ENCODE assay signal across 9 cellular contexts in genomic region chr5:997001-997474, GRCh38. TPM values are rescaled to one million over a fixed set of nuclear protein-coding genes. Genes with fewer than 3 reads are reported as not detected.
A peak's percentile ranks its signal among the peaks of the same experiment; 100 is the strongest.
DNase-seq lines count a peak whose midpoint lies in the region; ATAC-seq, FAIRE-seq and TF ChIP-seq lines count a peak whose summit lies in the region.
"Had no signal": no experiment of that assay in that cellular context is flagged by ENCODE, and none has a peak within 500 bp of the region (broad histone marks: within the 10 kb centered on the region; RNA-seq: fewer than 3 reads in every experiment).

No MANE protein-coding gene starts in this region.

- peaks cover 15% of the 10 kb centered on the region for H3K4me1 Mint-ChIP-seq in activated naive CD8-positive, alpha-beta T cell treated with anti-CD3 and anti-CD28 coated beads, Interleukin-2, amount 10 ng/mL, durations not matched to agents 7 days and 5 days

- no peak overlapping the region for H3K27ac ChIP-seq in mesenchymal stem cell (ENCODE audit: low read length, poor library complexity, severe bottlenecking)
- H3K27ac ChIP-seq in OCI-LY7 (ENCODE audit: low read depth, low read length, poor library complexity, severe bottlenecking): no peak overlapping the region

- no peaks in the 10 kb centered on the region for H3K27me3 ChIP-seq in MG63
- peaks cover 38 to 80% of the 10 kb centered on the region in 2 experiments for H3K27me3 ChIP-seq in mesenchymal stem cell (ENCODE audit: control insufficient read depth in 1 of 2, insufficient read depth in 1 of 2, low read length in 2 of 2)

- no peak for FAIRE-seq in frontal cortex (lab: Jason Lieb, UNC)

- peak overlapping the region; percentile 4 for H4K8ac ChIP-seq in mesenchymal stem cell (ENCODE audit: low read length)

- WGBS in mesenchymal stem cell: 13% methylated on average over 4 of the region's 4 CpGs

- H3K4me1 ChIP-seq in mesenchymal stem cell (ENCODE audit: control insufficient read depth, insufficient read depth, low read depth, low read length) (peaks cover 2% of the 10 kb centered on the region), OCI-LY7 (ENCODE audit: insufficient read depth, low read length, poor library complexity, severe bottlenecking) (no peaks in the 10 kb centered on the region)

- H2AK5ac ChIP-seq in mesenchymal stem cell (ENCODE audit: low read length, severe bottlenecking): no peak overlapping the region

- peak; percentile 87 for ATAC-seq in activated naive CD8-positive, alpha-beta T cell treated with anti-CD3 and anti-CD28 coated beads, Interleukin-2, amount 10 ng/mL, durations not matched to agents 7 days and 5 days (ENCODE audit: low read depth)

- DNase-seq in CMK (ENCODE audit: low read depth) (peak; percentile 60), MG63 (peak; percentile 68), mesenchymal stem cell (peak; percentile 79), frontal cortex (ENCODE audit: low spot score in 2 of 2) (no peak), cerebellar nuclear complex (lab: John Stamatoyannopoulos, UW) (no peak), OCI-LY7 (ENCODE audit: low spot score) (no peak), AML-193 (lab: John Stamatoyannopoulos, UW) (no peak)
- DNase-seq in activated naive CD8-positive, alpha-beta T cell treated with anti-CD3 and anti-CD28 coated beads, Interleukin-2, amount 10 ng/mL, durations not matched to agents 7 days and 5 days: peak; percentile 48
- DNase-seq: stimulated activated CD4-positive, alpha-beta T cell treated with anti-CD3 and anti-CD28 coated beads, Interleukin-2, amount 100 ng/mL, for 48 hours had no signal

- H3K9me3 ChIP-seq in MG63 (no peaks in the 10 kb centered on the region), mesenchymal stem cell (ENCODE audit: control insufficient read depth, low read length) (no peaks in the 10 kb centered on the region), OCI-LY7 (ENCODE audit: low read length) (no peaks in the 10 kb centered on the region)

- no peak overlapping the region for H3K4ac ChIP-seq in mesenchymal stem cell (ENCODE audit: low read depth in 1 of 2, low read length in 2 of 2)

- no peak overlapping the region for H3K9ac ChIP-seq in mesenchymal stem cell (ENCODE audit: low read length)

- no peaks in the 10 kb centered on the region for H4K20me1 ChIP-seq in OCI-LY7 (ENCODE audit: insufficient read depth, low read length)

- H3K9me3 Mint-ChIP-seq in activated naive CD8-positive, alpha-beta T cell treated with anti-CD3 and anti-CD28 coated beads, Interleukin-2, amount 10 ng/mL, durations not matched to agents 7 days and 5 days: no peaks in the 10 kb centered on the region

- no peak overlapping the region for H3K23ac ChIP-seq in mesenchymal stem cell (ENCODE audit: low read length in 2 of 2)

- H2BK5ac ChIP-seq in mesenchymal stem cell (ENCODE audit: low read depth, low read length, poor library complexity, severe bottlenecking): no peak overlapping the region

- H3K9me2 ChIP-seq in OCI-LY7 (ENCODE audit: insufficient read depth, low read length): no peaks in the 10 kb centered on the region

- no peak overlapping the region for H2BK15ac ChIP-seq in mesenchymal stem cell (ENCODE audit: low read depth, poor library complexity, severe bottlenecking)

- no TSS peak for BruUV-seq in OCI-LY7 (replicated peaks; lab: Mats Ljungman, UMichigan)

- no peak overlapping the region for H2AFZ ChIP-seq in mesenchymal stem cell (ENCODE audit: low read depth, low read length)
- H2AFZ ChIP-seq in OCI-LY7 (ENCODE audit: low read length): no peak overlapping the region

- H3K79me1 ChIP-seq in mesenchymal stem cell (replicated peaks; ENCODE audit: low read length, poor library complexity, severe bottlenecking): no peaks in the 10 kb centered on the region

- peak overlapping the region; percentile 31 for H3K27ac Mint-ChIP-seq in activated naive CD8-positive, alpha-beta T cell treated with anti-CD3 and anti-CD28 coated beads, Interleukin-2, amount 10 ng/mL, durations not matched to agents 7 days and 5 days

- H2BK12ac ChIP-seq in mesenchymal stem cell (ENCODE audit: low read length in 2 of 2): no peak overlapping the region

- H3K36me3 ChIP-seq in MG63 (no peaks in the 10 kb centered on the region), mesenchymal stem cell (ENCODE audit: control insufficient read depth in 1 of 2, insufficient read depth in 2 of 2, low read depth in 1 of 2, low read length in 2 of 2) (no peaks in the 10 kb centered on the region), OCI-LY7 (ENCODE audit: insufficient read depth, low read length) (no peaks in the 10 kb centered on the region)

- POLR2A ChIA-PET in activated naive CD8-positive, alpha-beta T cell treated with anti-CD3 and anti-CD28 coated beads, Interleukin-2, amount 10 ng/mL, durations not matched to agents 7 days and 5 days (lab: Charles Lee): interaction anchor here (0.6 kb wide), 1 partner anchor 108 kb away, joined by 3 read pairs; no protein-coding TSS in a partner anchor
- POLR2A ChIA-PET in OCI-LY7 (lab: Charles Lee): no interaction called here

- no peak overlapping the region for H2BK120ac ChIP-seq in mesenchymal stem cell (ENCODE audit: low read depth, low read length)

- no peak overlapping the region for H4K91ac ChIP-seq in mesenchymal stem cell (ENCODE audit: low read length)

- H3K4me3 Mint-ChIP-seq in activated naive CD8-positive, alpha-beta T cell treated with anti-CD3 and anti-CD28 coated beads, Interleukin-2, amount 10 ng/mL, durations not matched to agents 7 days and 5 days: peak overlapping the region; percentile 51

- H3K4me3 ChIP-seq in MG63: peak overlapping the region; percentile 7; the same call in 1 of the 2 replicates
- H3K4me3 ChIP-seq in mesenchymal stem cell (ENCODE audit: insufficient read depth in 1 of 2, low read depth in 1 of 2, low read length in 2 of 2): no peak overlapping the region
- no peak overlapping the region for H3K4me3 ChIP-seq in OCI-LY7 (ENCODE audit: low read depth, low read length, poor library complexity, severe bottlenecking)

- no peak overlapping the region for H3K18ac ChIP-seq in mesenchymal stem cell (ENCODE audit: low read depth in 1 of 2, low read length in 2 of 2)

- peaks cover 13% of the 10 kb centered on the region for H3K27me3 Mint-ChIP-seq in activated naive CD8-positive, alpha-beta T cell treated with anti-CD3 and anti-CD28 coated beads, Interleukin-2, amount 10 ng/mL, durations not matched to agents 7 days and 5 days

- intact Hi-C loops in OCI-LY7 (cut with micrococcal nuclease; ENCODE audit: unreplicated experiment): no loop called here

- TF ChIP-seq CTCF in OCI-LY7 (conservative IDR thresholded peaks at IDR 0.05; ENCODE audit: low read length): no peak

- H3K4me2 ChIP-seq in mesenchymal stem cell (ENCODE audit: low read length, poor library complexity, severe bottlenecking) (no peak overlapping the region), OCI-LY7 (ENCODE audit: low read length) (no peak overlapping the region)

- no peak overlapping the region for H3K14ac ChIP-seq in mesenchymal stem cell (ENCODE audit: low read length in 2 of 2)

- no peaks in the 10 kb centered on the region for H3K36me3 Mint-ChIP-seq in activated naive CD8-positive, alpha-beta T cell treated with anti-CD3 and anti-CD28 coated beads, Interleukin-2, amount 10 ng/mL, durations not matched to agents 7 days and 5 days

- no peaks in the 10 kb centered on the region for H3K79me2 ChIP-seq in OCI-LY7 (ENCODE audit: insufficient read depth, low read depth, low read length)

- CTCF ChIA-PET in OCI-LY7 (lab: Charles Lee; ENCODE audit: unreplicated experiment): no interaction called here

RNA-seq across cellular contexts. Expression of gene NKD2, which starts 11.6 kb away (rescaled TPM):
- total RNA-seq in MG63 (2014; rRNA removed; shearing (Covaris generic); ENCODE audit: low replicate concordance): 3.4 and 5.7 TPM in 2 replicates
- total RNA-seq in activated naive CD8-positive, alpha-beta T cell treated with anti-CD3 and anti-CD28 coated beads, Interleukin-2, amount 10 ng/mL, durations not matched to agents 7 days and 5 days: under 1 TPM; 0.23 to 0.36 TPM
- 6.5 TPM for polyA plus RNA-seq in mesenchymal stem cell (2013, experiment 1 of 2)
- polyA plus RNA-seq in mesenchymal stem cell (2013, experiment 2 of 2): 6.2 TPM
- total RNA-seq in frontal cortex (2.9 TPM), OCI-LY7 (2022) (0.22 and 0.38 TPM in 2 replicates)
- total RNA-seq in OCI-LY7 (2014; rRNA removed; shearing (Covaris generic)): 0.38 TPM in 1 of 2 replicates, not detected in the other

Comparison
In these comparisons a context has a peak if more than half of its experiments do, and no peak if none do; other contexts are left out.
1. DNase-seq: peak in CMK (single experiment), MG63 (single experiment), activated naive CD8-positive, alpha-beta T cell treated with anti-CD3 and anti-CD28 coated beads, Interleukin-2, amount 10 ng/mL, durations not matched to agents 7 days and 5 days (single experiment) and mesenchymal stem cell (single experiment); none in frontal cortex (0 of 2), cerebellar nuclear complex (0 of 2), OCI-LY7 (single experiment) and AML-193 (0 of 2).